Comparison of ENCODE assay signal across 8 cellular contexts in genomic region chr15:50880651-50881114, GRCh38.
A peak's percentile ranks its signal among the peaks of the same experiment; 100 is the strongest.
DNase-seq lines count a peak whose midpoint lies in the region; ATAC-seq and TF ChIP-seq lines count a peak whose summit lies in the region.

No MANE protein-coding gene starts in this region.

- intact Hi-C loops in dendritic cell treated with granulocyte-macrophage colony-stimulating factor and Interleukin-4, amounts not matched to agents 40 ng/mL and 50 ng/mL, for 4 days (cut with micrococcal nuclease), result loop anchor here (10.0 kb wide), 1 partner anchor 526 kb away; the partner anchor contains the start of gene GABPB1

- no peaks in the 10 kb centered on the region for H3K9me3 Mint-ChIP-seq in dendritic cell treated with granulocyte-macrophage colony-stimulating factor and Interleukin-4, amounts not matched to agents 40 ng/mL and 50 ng/mL, for 4 days

- peaks cover 72% of the 10 kb centered on the region for H3K4me1 Mint-ChIP-seq in dendritic cell treated with granulocyte-macrophage colony-stimulating factor and Interleukin-4, amounts not matched to agents 40 ng/mL and 50 ng/mL, for 4 days (ENCODE audit: low read depth)

- H3K27me3 Mint-ChIP-seq in dendritic cell treated with granulocyte-macrophage colony-stimulating factor and Interleukin-4, amounts not matched to agents 40 ng/mL and 50 ng/mL, for 4 days, result no peaks in the 10 kb centered on the region

- peak overlapping the region; percentile 77 for H3K27ac Mint-ChIP-seq in dendritic cell treated with granulocyte-macrophage colony-stimulating factor and Interleukin-4, amounts not matched to agents 40 ng/mL and 50 ng/mL, for 4 days

- ATAC-seq in GM19455 (IDR thresholded peaks at IDR 0.05; ENCODE audit: unreplicated experiment) (peak; percentile 41), HG03095 (IDR thresholded peaks at IDR 0.05; ENCODE audit: unreplicated experiment) (no peak), GM18519 (IDR thresholded peaks at IDR 0.05; ENCODE audit: low FRiP score, unreplicated experiment) (no peak)

- DNase-seq in AG09319 (ENCODE audit: extremely low read depth, low read depth) (peak; percentile 69), NAMALWA (ENCODE audit: low spot score) (peak; percentile 62), NCI-H748 treated with DMSO at 0.1 percent for 48 hours (lab: John Stamatoyannopoulos, UW) (no peak), RPMI8226 (no peak)

- no peaks in the 10 kb centered on the region for H3K36me3 Mint-ChIP-seq in dendritic cell treated with granulocyte-macrophage colony-stimulating factor and Interleukin-4, amounts not matched to agents 40 ng/mL and 50 ng/mL, for 4 days (ENCODE audit: low read depth)

- TF ChIP-seq CTCF in AG09319 (IDR thresholded peaks at IDR 0.05; ENCODE audit: low read depth, low read length), result no peak

- no peak overlapping the region for H3K4me3 Mint-ChIP-seq in dendritic cell treated with granulocyte-macrophage colony-stimulating factor and Interleukin-4, amounts not matched to agents 40 ng/mL and 50 ng/mL, for 4 days

Comparison
In these comparisons a context has a peak if more than half of its experiments do, and no peak if none do; other contexts are left out.
1. DNase-seq: peak in AG09319 (single experiment) and NAMALWA (single experiment); none in NCI-H748 treated with DMSO at 0.1 percent for 48 hours (single experiment) and RPMI8226 (single experiment).